22 cellular contexts compared by ENCODE assay signal in the genomic region with DNA sequence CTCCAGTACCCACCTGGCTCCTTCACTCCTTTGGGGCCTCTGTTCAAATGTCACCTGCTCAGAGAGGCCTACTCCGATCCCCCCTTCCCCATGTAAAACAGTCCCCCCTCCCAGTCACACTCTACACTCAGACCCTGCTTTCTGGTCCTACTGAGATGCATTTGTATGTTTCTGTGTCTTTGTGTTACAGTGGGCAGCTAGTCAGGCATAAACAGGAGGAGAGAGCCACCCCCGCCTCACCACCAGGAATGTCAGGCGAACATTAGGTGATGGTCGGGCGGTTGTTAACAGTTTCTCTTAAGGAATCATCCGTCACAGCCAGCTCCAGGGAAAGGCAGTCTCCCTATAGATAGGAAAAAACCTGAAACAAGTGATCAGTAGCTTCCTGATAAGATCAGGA. TPM values are rescaled to one million over a fixed set of nuclear protein-coding genes. Genes with fewer than 3 reads are reported as not detected.
"Had no signal": no experiment of that assay in that cellular context is flagged by ENCODE, and none has a peak within 500 bp of the region (broad histone marks: within the 10 kb centered on the region; RNA-seq: fewer than 3 reads in every experiment).

No MANE protein-coding gene starts in this region.

- H3K36me3 ChIP-seq: brain microvascular endothelial cell, esophagus muscularis mucosa, prostate gland, spleen, thoracic aorta, upper lobe of right lung, WERI-Rb-1 had no signal

- DNase-seq: activated CD4-positive, CD25-positive, alpha-beta regulatory T cell treated with anti-CD3 and anti-CD28 coated beads, Interleukin-2, amount 50 U/mL, for 72 hours; activated CD8-positive, alpha-beta memory T cell treated with anti-CD3 and anti-CD28 coated beads, Interleukin-2, amount 50 U/mL, for 48 hours; activated effector memory CD4-positive, alpha-beta T cell treated with Interleukin-2 at 50 U/mL for 16 hours; activated naive CD4-positive, alpha-beta T cell treated with anti-CD3 and anti-CD28 coated beads for 36 hours; activated T-cell treated with anti-CD3 and anti-CD28 coated beads, Interleukin-2, amount 50 U/mL, for 48 hours; aorta; brain microvascular endothelial cell; caudate nucleus; effector memory CD4-positive, alpha-beta T cell; glutamatergic neuron; spleen; stimulated activated CD4-positive, alpha-beta T cell treated with anti-CD3 and anti-CD28 coated beads, Interleukin-4, amount 100 ng/mL, for 1 hour; stimulated activated naive CD4-positive, alpha-beta T cell; SW 1271; upper lobe of right lung; WERI-Rb-1 had no signal

- H3K9me3 Mint-ChIP-seq: activated naive CD4-positive, alpha-beta T cell treated with anti-CD3 and anti-CD28 coated beads for 36 hours; T-helper 2 cell treated with Interferon-gamma antibody and Interleukin-4, amounts not matched to agents 5 μg/mL and 100 μg/mL, for 36 hours had no signal

- H3K4me3 ChIP-seq: esophagus muscularis mucosa, prostate gland, spleen, thoracic aorta, upper lobe of right lung had no signal

- H3K27me3 ChIP-seq: brain microvascular endothelial cell, esophagus muscularis mucosa, spleen, upper lobe of right lung had no signal

- H3K27ac ChIP-seq: brain microvascular endothelial cell, prostate gland, thoracic aorta, upper lobe of right lung, WERI-Rb-1 had no signal

- H3K4me1 ChIP-seq: prostate gland had no signal

- H3K4me3 Mint-ChIP-seq: activated naive CD4-positive, alpha-beta T cell treated with anti-CD3 and anti-CD28 coated beads for 36 hours; T-helper 2 cell treated with Interferon-gamma antibody and Interleukin-4, amounts not matched to agents 5 μg/mL and 100 μg/mL, for 36 hours had no signal

- H3K27ac Mint-ChIP-seq: activated naive CD4-positive, alpha-beta T cell treated with anti-CD3 and anti-CD28 coated beads for 36 hours had no signal

- H3K9me3 ChIP-seq: esophagus muscularis mucosa, prostate gland, spleen, thoracic aorta, upper lobe of right lung had no signal

RNA-seq across cellular contexts. Expression of gene CA12, which starts 53.8 kb away (rescaled TPM):
- total RNA-seq: activated CD8-positive, alpha-beta memory T cell treated with anti-CD3 and anti-CD28 coated beads for 36 hours; mononuclear cell had no signal
